Comparison of ENCODE assay signal across 15 cellular contexts in the genomic region with DNA sequence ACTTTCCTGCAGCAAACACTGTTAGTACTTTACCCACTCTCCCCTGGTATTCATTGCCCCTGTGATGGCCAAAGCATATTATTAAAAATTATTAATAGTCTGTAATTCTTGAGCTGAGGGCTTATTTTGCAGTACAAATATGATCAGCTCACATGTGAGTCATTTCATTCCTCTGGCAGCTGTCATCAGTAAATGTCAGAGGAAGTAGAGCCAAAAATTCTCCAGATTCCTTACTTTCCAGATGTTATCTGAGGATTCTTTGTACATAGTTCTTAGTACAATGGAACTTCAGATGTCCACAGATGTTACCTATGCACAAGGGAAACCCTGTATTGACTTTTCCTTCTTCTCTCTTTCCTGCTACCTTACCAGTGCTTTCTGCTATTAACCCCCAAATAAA. TPM values are rescaled to one million over a fixed set of nuclear protein-coding genes. Genes with fewer than 3 reads are reported as not detected.
DNase-seq lines count a peak whose midpoint lies in the region; ATAC-seq and TF ChIP-seq lines count a peak whose summit lies in the region.
"Had no signal": no experiment of that assay in that cellular context is flagged by ENCODE, and none has a peak within 500 bp of the region (broad histone marks: within the 10 kb centered on the region; RNA-seq: fewer than 3 reads in every experiment).

No MANE protein-coding gene starts in this region.

- peak; percentile 32 for ATAC-seq in omental fat pad (ENCODE audit: low FRiP score)
- ATAC-seq: activated T-cell treated with anti-CD3 and anti-CD28 coated beads, Interleukin-2, amount 50 U/mL, for 72 hours had no signal

- H3K27ac ChIP-seq in RWPE1: no peak overlapping the region
- no peak overlapping the region for H3K27ac ChIP-seq in WERI-Rb-1
- H3K27ac ChIP-seq: SK-N-MC had no signal

- H3K27me3 ChIP-seq in WERI-Rb-1 (ENCODE audit: insufficient read depth, low read depth, severe bottlenecking): peaks cover 41% of the 10 kb centered on the region

- DNase-seq in EH (ENCODE audit: low read depth) (peak; percentile 91), RWPE1 (ENCODE audit: low spot score) (peak; percentile 63), epithelial cell of proximal tubule (ENCODE audit: low read depth) (peak; percentile 1), omental fat pad (ENCODE audit: low spot score) (no peak), T-helper 2 cell (no peak), WERI-Rb-1 (no peak), anterior cingulate cortex (lab: John Stamatoyannopoulos, UW) (no peak)
- no peak for DNase-seq in central memory CD4-positive, alpha-beta T cell
- DNase-seq: activated CD4-positive, alpha-beta T cell treated with anti-CD3 and anti-CD28 coated beads for 1 hour; activated T-cell treated with anti-CD3 and anti-CD28 coated beads, Interleukin-2, amount 50 U/mL, for 72 hours; CD4-positive, alpha-beta T cell; erythroblast; NCI-H1417 treated with DMSO at 0.1 percent for 48 hours; NCI-H69 had no signal

- POLR2A ChIA-PET in RWPE1 (lab: Yijun Ruan, JAX; ENCODE audit: low non-redundant PET): no interaction called here

- H3K36me3 ChIP-seq in WERI-Rb-1: no peaks in the 10 kb centered on the region

- no peaks in the 10 kb centered on the region for H3K9me3 ChIP-seq in WERI-Rb-1 (ENCODE audit: severe bottlenecking)

- H3K4me3 ChIP-seq in epithelial cell of proximal tubule (ENCODE audit: low read depth, low read length) (no peak overlapping the region), WERI-Rb-1 (ENCODE audit: low read depth, low read length) (no peak overlapping the region)
- H3K4me3 ChIP-seq: SK-N-MC had no signal

- TF ChIP-seq CTCF in RWPE1 (conservative IDR thresholded peaks at IDR 0.05; ENCODE audit: low read depth) (no peak), epithelial cell of proximal tubule (conservative IDR thresholded peaks at IDR 0.05; ENCODE audit: low read depth, low read length) (no peak), omental fat pad (IDR thresholded peaks at IDR 0.05) (no peak), WERI-Rb-1 (IDR thresholded peaks at IDR 0.05; ENCODE audit: low read depth, low read length) (no peak)

- CTCF ChIA-PET in RWPE1 (lab: Yijun Ruan, JAX): no interaction called here

RNA-seq across cellular contexts. Expression of gene OR5B3, which starts 12.5 kb away (rescaled TPM):
- not detected in 2 replicates for total RNA-seq in epithelial cell of proximal tubule
- total RNA-seq in omental fat pad: not detected
- total RNA-seq: activated T-cell treated with anti-CD3 and anti-CD28 coated beads, Interleukin-2, amount 50 U/mL, for 72 hours; CD4-positive, alpha-beta T cell had no signal

RNA-seq across cellular contexts. Expression of gene OR5B2, which starts 33.7 kb away (rescaled TPM):
- not detected in 2 replicates for total RNA-seq in epithelial cell of proximal tubule
- not detected for total RNA-seq in omental fat pad
- total RNA-seq: activated T-cell treated with anti-CD3 and anti-CD28 coated beads, Interleukin-2, amount 50 U/mL, for 72 hours; CD4-positive, alpha-beta T cell had no signal

RNA-seq across cellular contexts. Expression of gene OR5B17, which starts 35.3 kb away (rescaled TPM):
- not detected in 2 replicates for total RNA-seq in epithelial cell of proximal tubule
- total RNA-seq in omental fat pad: not detected
- total RNA-seq: activated T-cell treated with anti-CD3 and anti-CD28 coated beads, Interleukin-2, amount 50 U/mL, for 72 hours; CD4-positive, alpha-beta T cell had no signal

RNA-seq across cellular contexts. Expression of gene OR5B12, which starts 47.8 kb away (rescaled TPM):
- not detected in 2 replicates for total RNA-seq in epithelial cell of proximal tubule
- total RNA-seq in omental fat pad: not detected
- total RNA-seq: CD4-positive, alpha-beta T cell had no signal

Comparison
In these comparisons a context has a peak if more than half of its experiments do, and no peak if none do; other contexts are left out.
1. DNase-seq: peak in EH (single experiment), RWPE1 (single experiment) and epithelial cell of proximal tubule (single experiment); none in omental fat pad (single experiment), T-helper 2 cell (0 of 5), WERI-Rb-1 (single experiment), central memory CD4-positive, alpha-beta T cell (single experiment) and anterior cingulate cortex (0 of 58).